Comparison of ENCODE assay signal across 13 cellular contexts in genomic region chr1:24556414-24556795, GRCh38. TPM values are rescaled to one million over a fixed set of nuclear protein-coding genes. Genes with fewer than 3 reads are reported as not detected.
A peak's percentile ranks its signal among the peaks of the same experiment; 100 is the strongest.
DNase-seq lines count a peak whose midpoint lies in the region; ATAC-seq, FAIRE-seq and TF ChIP-seq lines count a peak whose summit lies in the region.
"Had no signal": no experiment of that assay in that cellular context is flagged by ENCODE, and none has a peak within 500 bp of the region (broad histone marks: within the 10 kb centered on the region; RNA-seq: fewer than 3 reads in every experiment).

No MANE protein-coding gene starts in this region.

- H3K27ac Mint-ChIP-seq in CD4-positive, alpha-beta T cell: no peak overlapping the region
- no peak overlapping the region for H3K27ac Mint-ChIP-seq in IgD-negative memory B cell
- H3K27ac Mint-ChIP-seq in naive B cell: peak overlapping the region in 1 of 6 donors; percentile 67

- CTCF ChIA-PET in CD4-positive, alpha-beta T cell (lab: Charles Lee): no interaction called here

- H3K4me3 Mint-ChIP-seq in CD4-positive, alpha-beta T cell: peak overlapping the region; percentile 60
- peak overlapping the region; percentile 25 to 88 (median 60) for H3K4me3 Mint-ChIP-seq in IgD-negative memory B cell
- H3K4me3 Mint-ChIP-seq in naive B cell: peak overlapping the region in 7 of 8 donors; percentile 48 to 86 (median 81)
- H3K4me3 Mint-ChIP-seq: neural crest cell had no signal

- H3K27me3 ChIP-seq in CD4-positive, alpha-beta T cell (ENCODE audit: control insufficient read depth, insufficient read depth, low read length): peaks cover 7% of the 10 kb centered on the region
- peaks cover 0 to 3% of the 10 kb centered on the region in 2 donors for H3K27me3 ChIP-seq in duodenal mucosa (ENCODE audit: control insufficient read depth in 1 of 2, insufficient read depth in 2 of 2, low read length in 2 of 2)

- no peak overlapping the region for H3K27ac ChIP-seq in CD4-positive, alpha-beta T cell (ENCODE audit: low read depth, low read length)
- H3K27ac ChIP-seq in duodenal mucosa (ENCODE audit: low read depth, low read length): no peak overlapping the region

- TF ChIP-seq CTCF in CD4-positive, alpha-beta T cell (IDR thresholded peaks at IDR 0.05): no peak

- FAIRE-seq in urothelium cell line (lab: Jason Lieb, UNC): no peak

- intact Hi-C loops in CD4-positive, alpha-beta T cell (cut with DNase I, micrococcal nuclease): no loop called here

- peaks cover 9% of the 10 kb centered on the region for H3K4me1 Mint-ChIP-seq in CD4-positive, alpha-beta T cell (ENCODE audit: low read depth)
- H3K4me1 Mint-ChIP-seq in IgD-negative memory B cell (peaks cover 6 to 12% (median 9%) of the 10 kb centered on the region in 3 donors), naive B cell (peaks cover 9 to 29% (median 24%) of the 10 kb centered on the region in 3 donors)

- H3K9me3 Mint-ChIP-seq in CD4-positive, alpha-beta T cell: no peaks in the 10 kb centered on the region
- H3K9me3 Mint-ChIP-seq in IgD-negative memory B cell (no peaks in the 10 kb centered on the region), naive B cell (no peaks in the 10 kb centered on the region)
- H3K9me3 Mint-ChIP-seq: neural crest cell had no signal

- POLR2A ChIA-PET in CD4-positive, alpha-beta T cell (lab: Charles Lee): no interaction called here

- no peaks in the 10 kb centered on the region for H3K36me3 Mint-ChIP-seq in CD4-positive, alpha-beta T cell (ENCODE audit: low read depth)
- no peaks in the 10 kb centered on the region for H3K36me3 Mint-ChIP-seq in IgD-negative memory B cell
- no peaks in the 10 kb centered on the region for H3K36me3 Mint-ChIP-seq in naive B cell

- H3K9me3 ChIP-seq in CD4-positive, alpha-beta T cell (ENCODE audit: control insufficient read depth, low read length): no peaks in the 10 kb centered on the region
- no peaks in the 10 kb centered on the region for H3K9me3 ChIP-seq in duodenal mucosa (ENCODE audit: control insufficient read depth in 1 of 2, low read length in 2 of 2)
- H3K9me3 ChIP-seq: thoracic aorta had no signal

- ATAC-seq in CD4-positive, alpha-beta T cell (ENCODE audit: poor library complexity): no peak
- no peak for ATAC-seq in naive B cell (ENCODE audit: low read depth in 2 of 2)

- peaks cover 22 to 37% of the 10 kb centered on the region in 2 donors for H3K4me1 ChIP-seq in duodenal mucosa (ENCODE audit: control insufficient read depth in 1 of 2, insufficient read depth in 2 of 2, low read length in 2 of 2)

- H3K9ac ChIP-seq in duodenal mucosa (ENCODE audit: low read depth in 1 of 2, low read length in 2 of 2): peak overlapping the region; percentile 28 to 63

- no peaks in the 10 kb centered on the region for H3K36me3 ChIP-seq in duodenal mucosa (ENCODE audit: control insufficient read depth in 1 of 2, insufficient read depth in 2 of 2, low read length in 2 of 2)
- H3K36me3 ChIP-seq: thoracic aorta had no signal

- peaks cover 11% of the 10 kb centered on the region for H3K27me3 Mint-ChIP-seq in CD4-positive, alpha-beta T cell
- H3K27me3 Mint-ChIP-seq in IgD-negative memory B cell: peaks cover 14% of the 10 kb centered on the region
- H3K27me3 Mint-ChIP-seq in naive B cell: peaks cover 12 to 31% (median 27%) of the 10 kb centered on the region in 3 donors

- no peak for DNase-seq in CD4-positive, alpha-beta T cell
- DNase-seq in naive B cell: no peak
- DNase-seq in NCI-H69 (lab: John Stamatoyannopoulos, UW): no peak
- DNase-seq in NCI-H226: no peak
- DNase-seq in urothelium cell line (ENCODE audit: low spot score): no peak
- no peak for DNase-seq in stimulated activated CD4-positive, alpha-beta T cell treated with anti-CD3 and anti-CD28 coated beads, Interleukin-15, amount 100 ng/mL, for 24 hours
- DNase-seq: NCI-H2171; stimulated activated CD4-positive, alpha-beta T cell treated with anti-CD3 and anti-CD28 coated beads, Interleukin-2, amount 100 ng/mL, for 48 hours; SW 1271 had no signal

- H3K4me3 ChIP-seq in duodenal mucosa (ENCODE audit: low read depth in 1 of 2, low read length in 2 of 2): peak overlapping the region; percentile 56 to 69

RNA-seq across cellular contexts. Expression of gene NCMAP, which starts 0.5 kb away (rescaled TPM):
- not detected for total RNA-seq in CD4-positive, alpha-beta T cell
- polyA plus RNA-seq in IgD-negative memory B cell: not detected
- polyA plus RNA-seq in naive B cell (ENCODE audit: low read depth in 6 of 6): not detected
- total RNA-seq: neural crest cell had no signal

RNA-seq across cellular contexts. Expression of gene RCAN3, which starts 53.8 kb away (rescaled TPM):
- total RNA-seq in CD4-positive, alpha-beta T cell: 100 to 1,000 TPM; 185 to 191 TPM
- polyA plus RNA-seq in IgD-negative memory B cell: 36.1 TPM
- polyA plus RNA-seq in naive B cell (ENCODE audit: low read depth in 6 of 6): 10 to 100 TPM; 25.2 to 38.3 (median 32.0) TPM
